9 cellular contexts compared by ENCODE assay signal in the genomic region with DNA sequence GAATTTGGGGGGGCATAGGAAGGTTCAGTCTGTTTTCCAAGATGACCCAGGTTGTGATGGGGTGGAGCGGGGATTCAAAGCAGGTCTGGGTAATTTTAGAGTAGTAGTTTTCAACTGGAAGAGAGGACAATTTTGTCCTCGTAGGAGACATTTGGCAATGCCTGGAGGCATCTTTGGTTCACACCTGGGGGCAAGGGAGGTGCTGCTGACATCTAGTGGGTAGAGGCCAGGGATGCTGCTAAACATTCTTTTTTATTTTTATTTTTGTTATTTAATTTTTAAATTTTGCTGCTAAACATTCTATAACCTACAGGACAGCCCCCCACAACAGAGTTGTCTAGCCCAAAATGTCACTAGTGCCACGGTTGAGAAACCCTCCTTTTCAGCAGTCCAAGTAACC. TPM values are rescaled to one million over a fixed set of nuclear protein-coding genes. Genes with fewer than 3 reads are reported as not detected.
DNase-seq lines count a peak whose midpoint lies in the region; ATAC-seq, FAIRE-seq and TF ChIP-seq lines count a peak whose summit lies in the region.
"Had no signal": no experiment of that assay in that cellular context is flagged by ENCODE, and none has a peak within 500 bp of the region (broad histone marks: within the 10 kb centered on the region; RNA-seq: fewer than 3 reads in every experiment).

No MANE protein-coding gene starts in this region.

- H3K4me3 Mint-ChIP-seq in Caco-2 (ENCODE audit: unreplicated experiment) (peak overlapping the region; percentile 84), IgD-negative memory B cell (peak overlapping the region in 3 of 4 donors; percentile 27 to 95 (median 87)), nephron progenitor cell (peak overlapping the region; percentile 95)

- H3K27me3 Mint-ChIP-seq in Caco-2 (ENCODE audit: insufficient read depth, unreplicated experiment) (no peaks in the 10 kb centered on the region), IgD-negative memory B cell (peaks cover 12% of the 10 kb centered on the region), nephron progenitor cell (ENCODE audit: low read depth, poor library complexity) (no peaks in the 10 kb centered on the region)

- H3K36me3 Mint-ChIP-seq in Caco-2 (ENCODE audit: insufficient read depth, unreplicated experiment) (peaks cover 32% of the 10 kb centered on the region), IgD-negative memory B cell (no peaks in the 10 kb centered on the region), nephron progenitor cell (ENCODE audit: low read depth) (peaks cover 10% of the 10 kb centered on the region)

- peak overlapping the region; percentile 86 for H3K27ac Mint-ChIP-seq in Caco-2 (ENCODE audit: unreplicated experiment)
- H3K27ac Mint-ChIP-seq in IgD-negative memory B cell, result peak overlapping the region in 2 of 3 donors; percentile 69 to 83
- H3K27ac Mint-ChIP-seq in nephron progenitor cell, result no peak overlapping the region

- no peaks in the 10 kb centered on the region for H3K9me3 Mint-ChIP-seq in Caco-2 (ENCODE audit: unreplicated experiment)
- no peaks in the 10 kb centered on the region for H3K9me3 Mint-ChIP-seq in IgD-negative memory B cell
- peaks cover 29% of the 10 kb centered on the region for H3K9me3 Mint-ChIP-seq in nephron progenitor cell

- ATAC-seq in HG02588 (IDR thresholded peaks at IDR 0.05; ENCODE audit: unreplicated experiment), result no peak
- no peak for ATAC-seq in HG02678 (IDR thresholded peaks at IDR 0.05; ENCODE audit: unreplicated experiment)
- ATAC-seq in HG03378 (IDR thresholded peaks at IDR 0.05; ENCODE audit: unreplicated experiment), result no peak

- CTCF ChIA-PET in Caco-2 (lab: Charles Lee), result no interaction called here

- POLR2A ChIA-PET in Caco-2 (lab: Charles Lee), result no interaction called here

- BruUV-seq in Caco-2 (replicated peaks; lab: Mats Ljungman, UMichigan), result no TSS peak

- H3K4me3 ChIP-seq in Caco-2 (ENCODE audit: low read depth, low read length), result no peak overlapping the region
- H3K4me3 ChIP-seq in bronchial epithelial cell (ENCODE audit: low read depth, low read length), result peak overlapping the region; percentile 73

- no peaks in the 10 kb centered on the region; the same call in 1 of the 2 replicates for H3K4me1 ChIP-seq in Caco-2

- TF ChIP-seq CTCF in Caco-2 (IDR thresholded peaks at IDR 0.05; ENCODE audit: insufficient read depth in 1 of 2, low read depth in 1 of 2, low read length in 1 of 2, severe bottlenecking in 1 of 2, unreplicated experiment in 1 of 2) (peak in 1 of 2 experiments; percentile 14), bronchial epithelial cell (IDR thresholded peaks at IDR 0.05; ENCODE audit: insufficient read depth, low read length, severe bottlenecking) (no peak), nephron progenitor cell (IDR thresholded peaks at IDR 0.05) (no peak)

- no peak for FAIRE-seq in bronchial epithelial cell (lab: Jason Lieb, UNC)

- H3K27me3 ChIP-seq in Caco-2 (replicated peaks; ENCODE audit: control insufficient read depth, insufficient read depth, low read length) (no peaks in the 10 kb centered on the region), bronchial epithelial cell (ENCODE audit: control insufficient read depth, insufficient read depth, low read length) (no peaks in the 10 kb centered on the region)

- no peaks in the 10 kb centered on the region for H3K36me3 ChIP-seq in Caco-2 (ENCODE audit: control insufficient read depth, insufficient read depth, low read length)
- H3K36me3 ChIP-seq in bronchial epithelial cell (ENCODE audit: control insufficient read depth, insufficient read depth, low read length), result no peaks in the 10 kb centered on the region

- DNase-seq in Caco-2 (no peak), bronchial epithelial cell (ENCODE audit: low read depth) (no peak), nephron progenitor cell (no peak), NCI-H1417 treated with DMSO at 0.1 percent for 48 hours (lab: John Stamatoyannopoulos, UW) (no peak)
- DNase-seq: NCI-H774 had no signal

- H3K4me1 Mint-ChIP-seq in Caco-2 (ENCODE audit: low read depth, unreplicated experiment) (peaks cover 21% of the 10 kb centered on the region), IgD-negative memory B cell (peaks cover 28 to 51% (median 41%) of the 10 kb centered on the region in 3 donors), nephron progenitor cell (peaks cover 50% of the 10 kb centered on the region)

- H3K9me3 ChIP-seq in Caco-2, result no peaks in the 10 kb centered on the region

- intact Hi-C loops in Caco-2 (cut with micrococcal nuclease; ENCODE audit: unreplicated experiment), result loop anchor here (1.0 kb wide), 1 partner anchor 33 kb away; no protein-coding TSS in a partner anchor

RNA-seq across cellular contexts. Expression of a gene that starts 1.9 kb away (rescaled TPM):
- total RNA-seq in Caco-2 (2022), result 22.9 and 25.5 TPM in 2 replicates
- polyA plus RNA-seq in IgD-negative memory B cell, result 25.6 TPM
- 43.4 and 57.6 TPM in 2 replicates for total RNA-seq in bronchial epithelial cell

RNA-seq across cellular contexts. Expression of a gene that starts 37.9 kb away (rescaled TPM):
- total RNA-seq in Caco-2 (2022) (1.6 and 2.0 TPM in 2 replicates), bronchial epithelial cell (2.0 and 2.1 TPM in 2 replicates)
- polyA plus RNA-seq in IgD-negative memory B cell, result 13.0 TPM

RNA-seq across cellular contexts. Expression of a gene that starts 43.6 kb away (rescaled TPM):
- total RNA-seq in Caco-2 (2022) (19.3 and 19.4 TPM in 2 replicates), bronchial epithelial cell (14.1 and 17.9 TPM in 2 replicates)
- polyA plus RNA-seq in IgD-negative memory B cell, result 34.5 TPM

RNA-seq across cellular contexts. Expression of a gene that starts 43.7 kb away (rescaled TPM):
- total RNA-seq in Caco-2 (2022) (33.9 and 34.0 TPM in 2 replicates), bronchial epithelial cell (13.4 and 26.0 TPM in 2 replicates)
- 47.9 TPM for polyA plus RNA-seq in IgD-negative memory B cell
